9 cellular contexts compared by ENCODE assay signal in the genomic region with DNA sequence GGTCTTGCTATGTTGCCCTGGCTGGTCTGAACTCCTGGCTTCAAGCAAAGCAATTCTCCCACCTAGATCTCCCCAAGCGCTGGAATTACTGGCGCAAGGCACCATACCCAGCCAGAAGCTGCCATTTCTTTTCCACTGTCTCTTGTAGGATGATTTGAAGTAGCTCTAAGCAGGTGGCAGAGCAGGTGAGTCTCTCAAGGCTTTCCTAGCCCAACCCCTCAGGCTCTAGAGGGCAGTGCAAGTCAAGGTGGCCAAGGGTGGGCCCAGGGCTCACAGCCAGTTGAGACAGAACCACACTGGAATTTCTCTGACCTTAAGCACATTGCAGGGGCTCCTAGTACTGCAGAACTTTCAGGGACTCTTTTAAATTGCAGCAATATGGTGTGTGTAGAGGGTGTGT. TPM values are rescaled to one million over a fixed set of nuclear protein-coding genes. Genes with fewer than 3 reads are reported as not detected.
A peak's percentile ranks its signal among the peaks of the same experiment; 100 is the strongest.
DNase-seq lines count a peak whose midpoint lies in the region; ATAC-seq and TF ChIP-seq lines count a peak whose summit lies in the region.
"Had no signal": no experiment of that assay in that cellular context is flagged by ENCODE, and none has a peak within 500 bp of the region (broad histone marks: within the 10 kb centered on the region; RNA-seq: fewer than 3 reads in every experiment).

No MANE protein-coding gene starts in this region.

- TF ChIP-seq RAD21 in HCT116 (IDR thresholded peaks at IDR 0.05; ENCODE audit: low read depth): peak; percentile 90

- H3K4me2 ChIP-seq in HCT116 (ENCODE audit: low read length) (no peak overlapping the region), smooth muscle cell (no peak overlapping the region)

- peaks cover 0 to 24% of the 10 kb centered on the region in 2 experiments; a peak in 2 of 4 replicates for H3K4me1 ChIP-seq in HCT116 (ENCODE audit: control insufficient read depth in 1 of 2, insufficient read depth in 2 of 2, low read length in 2 of 2)
- peaks cover 18% of the 10 kb centered on the region for H3K4me1 ChIP-seq in adipocyte (ENCODE audit: control insufficient read depth, insufficient read depth, low read length)
- peaks cover 0 to 9% of the 10 kb centered on the region in 2 donors for H3K4me1 ChIP-seq in left lung
- peaks cover 6% of the 10 kb centered on the region for H3K4me1 ChIP-seq in smooth muscle cell (ENCODE audit: low read depth)

- H3K4me3 ChIP-seq in BJ (ENCODE audit: low read depth, low read length) (no peak overlapping the region), HCT116 (replicated peaks in 1 of 2; ENCODE audit: low read depth in 1 of 2, low read length in 2 of 2) (no peak overlapping the region), adipocyte (ENCODE audit: low read length) (no peak overlapping the region), left lung (no peak overlapping the region), smooth muscle cell (no peak overlapping the region)
- H3K4me3 ChIP-seq: adrenal gland had no signal

- 29% methylated on average over 2 of the region's 2 CpGs for WGBS in smooth muscle cell (ENCODE audit: low lambda C conversion rate)

- H3K9me3 ChIP-seq in HCT116 (ENCODE audit: control insufficient read depth in 1 of 2, insufficient read depth in 1 of 2, low read depth in 1 of 2, low read length in 2 of 2) (no peaks in the 10 kb centered on the region), adipocyte (ENCODE audit: control insufficient read depth, low read length) (no peaks in the 10 kb centered on the region), left lung (no peaks in the 10 kb centered on the region), smooth muscle cell (replicated peaks; ENCODE audit: low read depth) (no peaks in the 10 kb centered on the region)
- H3K9me3 ChIP-seq: adrenal gland had no signal

- TF ChIP-seq POLR2A in HCT116 (IDR thresholded peaks at IDR 0.05; ENCODE audit: borderline replicate concordance, extremely low read depth, insufficient read depth, insufficient read length): no peak

- CTCF ChIA-PET in BJ (lab: Yijun Ruan, JAX): interaction anchor here (0.9 to 1.4 kb wide), 3 partner anchors 10 to 283 kb away, joined by 3 to 7 read pairs (median 5); a partner anchor contains a TSS
- CTCF ChIA-PET in HCT116 (lab: Charles Lee): interaction anchor here (0.8 to 2.0 kb wide), 7 partner anchors 9 to 218 kb away, joined by 3 to 15 read pairs (median 6); a partner anchor contains a TSS

- H3K9me2 ChIP-seq in HCT116 (ENCODE audit: insufficient read depth): no peaks in the 10 kb centered on the region

- H4K20me1 ChIP-seq in HCT116 (ENCODE audit: insufficient read depth) (no peaks in the 10 kb centered on the region), smooth muscle cell (ENCODE audit: low read depth) (no peaks in the 10 kb centered on the region)

- intact Hi-C loops in HCT116 (cut with micrococcal nuclease) (loop anchor here (1.0 kb wide), 1 partner anchor 217 kb away; no protein-coding TSS in a partner anchor), left lung (cut with DNase I) (no loop called here)

- H3K27me3 ChIP-seq in BJ (ENCODE audit: control insufficient read depth, insufficient read depth, low read length): no peaks in the 10 kb centered on the region
- no peaks in the 10 kb centered on the region for H3K27me3 ChIP-seq in HCT116 (ENCODE audit: insufficient read depth, low read length)
- no peaks in the 10 kb centered on the region for H3K27me3 ChIP-seq in adipocyte (replicated peaks; ENCODE audit: control insufficient read depth, insufficient read depth, low read length)
- H3K27me3 ChIP-seq in left lung: no peaks in the 10 kb centered on the region
- H3K27me3 ChIP-seq in smooth muscle cell (ENCODE audit: low read depth): no peaks in the 10 kb centered on the region
- H3K27me3 ChIP-seq: adrenal gland had no signal

- H2AFZ ChIP-seq in HCT116 (ENCODE audit: low read depth, low read length, poor library complexity, severe bottlenecking) (peak overlapping the region; percentile 26), smooth muscle cell (ENCODE audit: low read depth) (no peak overlapping the region)

- TF ChIP-seq CTCF in BJ (IDR thresholded peaks at IDR 0.05; ENCODE audit: insufficient read depth, low read depth, low read length) (peak; percentile 19; the same call in 1 of the 2 replicates), HCT116 (IDR thresholded peaks at IDR 0.05 in 2 of 3, conservative IDR thresholded peaks at IDR 0.05 in 1 of 3; ENCODE audit: borderline replicate concordance in 1 of 3, insufficient read depth in 1 of 3, low read depth in 2 of 3, low read length in 2 of 3) (peak; percentile 51 to 74 (median 54); a peak in 5 of 6 replicates), left lung (IDR thresholded peaks at IDR 0.05) (no peak), smooth muscle cell (IDR thresholded peaks at IDR 0.05; ENCODE audit: borderline replicate concordance, insufficient read depth, poor library complexity, severe bottlenecking) (no peak)

- POLR2A ChIA-PET in BJ (lab: Charles Lee): no interaction called here
- POLR2A ChIA-PET in HCT116 (lab: Charles Lee): interaction anchor here (1.0 to 1.7 kb wide), 3 partner anchors 9 to 149 kb away, joined by 3 to 12 read pairs (median 3); a partner anchor contains a TSS

- BruUV-seq in HCT116 (replicated peaks; lab: Mats Ljungman, UMichigan): no TSS peak

- no peaks in the 10 kb centered on the region for H3K36me3 ChIP-seq in BJ (ENCODE audit: control insufficient read depth, insufficient read depth, low read length)
- no peaks in the 10 kb centered on the region for H3K36me3 ChIP-seq in HCT116 (ENCODE audit: control insufficient read depth in 1 of 2, insufficient read depth in 2 of 2, low read length in 2 of 2)
- H3K36me3 ChIP-seq in adipocyte (ENCODE audit: control insufficient read depth, insufficient read depth, low read length, severe bottlenecking): no peaks in the 10 kb centered on the region
- no peaks in the 10 kb centered on the region for H3K36me3 ChIP-seq in left lung
- H3K36me3 ChIP-seq in smooth muscle cell (ENCODE audit: low read depth): no peaks in the 10 kb centered on the region
- H3K36me3 ChIP-seq: adrenal gland had no signal

- no peaks in the 10 kb centered on the region for H3K79me2 ChIP-seq in HCT116 (ENCODE audit: insufficient read depth, low read length)
- no peaks in the 10 kb centered on the region for H3K79me2 ChIP-seq in smooth muscle cell (ENCODE audit: low read depth)

- no peaks in the 10 kb centered on the region for H3F3A ChIP-seq in smooth muscle cell (ENCODE audit: low read depth)

- H3K27ac ChIP-seq in HCT116 (ENCODE audit: low read depth, low read length) (no peak overlapping the region), left lung (no peak overlapping the region), smooth muscle cell (ENCODE audit: low read depth) (no peak overlapping the region)

- RAD21 ChIA-PET in HCT116 (lab: Charles Lee; ENCODE audit: low non-redundant PET in 1 of 2, low total read pairs in 2 of 2, uncharacterized antibody in 2 of 2, unreplicated experiment in 2 of 2): interaction anchor here (0.6 to 1.5 kb wide), 3 partner anchors 14 to 217 kb away, joined by 3 to 6 read pairs (median 6); no protein-coding TSS in a partner anchor

- DNase-seq in BJ (ENCODE audit: low read depth) (no peak), HCT116 (ENCODE audit: low read depth, low spot score) (peak; percentile 52), adipocyte (ENCODE audit: low read depth) (no peak), left lung (no peak), smooth muscle cell (lab: John Stamatoyannopoulos, UW; ENCODE audit: unreplicated experiment) (no peak)
- DNase-seq in stimulated activated naive CD4-positive, alpha-beta T cell (lab: John Stamatoyannopoulos, UW): no peak

- ATAC-seq in HCT116 (peak; percentile 93), left lung (peak; percentile 90), GM18907 (IDR thresholded peaks at IDR 0.05; ENCODE audit: unreplicated experiment) (no peak), HG02763 (IDR thresholded peaks at IDR 0.05; ENCODE audit: unreplicated experiment) (no peak)

- no peak overlapping the region for H3K9ac ChIP-seq in HCT116 (ENCODE audit: low read length)
- H3K9ac ChIP-seq in adipocyte (ENCODE audit: low read length): peak overlapping the region; percentile 42
- no peak overlapping the region for H3K9ac ChIP-seq in smooth muscle cell (ENCODE audit: low read depth)

TF ChIP-seq in HCT116, 20 proteins besides CTCF, POLR2A, EP300 and RAD21:
- no peak for TF ChIP-seq EZH2 (IDR thresholded peaks at IDR 0.05)
- peak; percentile 15 for TF ChIP-seq YY1 (IDR thresholded peaks at IDR 0.05; ENCODE audit: extremely low read depth, insufficient replicate concordance, low read depth, low read length)

RNA-seq across cellular contexts. Expression of a gene that starts 15.6 kb away (rescaled TPM):
- polyA plus RNA-seq in BJ (2011; rRNA removed) (71.4 and 144 TPM in 2 replicates), smooth muscle cell (32.1 and 53.0 TPM in 2 replicates)
- polyA minus RNA-seq in BJ (2011; rRNA and poly(A)+ RNA removed): 61.3 and 87.1 TPM in 2 replicates
- total RNA-seq in HCT116 (2021; ENCODE audit: unreplicated experiment) (99.9 TPM), left lung (100 to 1,000 TPM in 1 of 2 donors, 10 to 100 TPM in 1; 87.9 to 116 TPM), smooth muscle cell (61.6 and 65.2 TPM in 2 replicates)
- 45.8 and 46.7 TPM in 2 replicates for polyA plus RNA-seq in HCT116 (2012)

RNA-seq across cellular contexts. Expression of a gene that starts 25.3 kb away (rescaled TPM):
- polyA plus RNA-seq in BJ (2011; rRNA removed) (11.2 and 29.5 TPM in 2 replicates), smooth muscle cell (4.5 and 4.6 TPM in 2 replicates)
- polyA minus RNA-seq in BJ (2011; rRNA and poly(A)+ RNA removed): 11.3 and 17.8 TPM in 2 replicates
- total RNA-seq in HCT116 (2021; ENCODE audit: unreplicated experiment) (11.3 TPM), left lung (10 to 100 TPM; 17.1 to 23.4 TPM), smooth muscle cell (3.9 TPM in 2 replicates)
- 6.8 and 9.0 TPM in 2 replicates for polyA plus RNA-seq in HCT116 (2012)

RNA-seq across cellular contexts. Expression of a gene that starts 32.2 kb away (rescaled TPM):
- polyA plus RNA-seq in BJ (2011; rRNA removed): 6.3 and 9.1 TPM in 2 replicates
- 0.93 and 2.9 TPM in 2 replicates for polyA minus RNA-seq in BJ (2011; rRNA and poly(A)+ RNA removed)
- total RNA-seq in HCT116 (2021; ENCODE audit: unreplicated experiment): 4.8 TPM
- polyA plus RNA-seq in HCT116 (2012): 7.7 and 8.2 TPM in 2 replicates
- total RNA-seq in left lung: 1 to 10 TPM; 5.9 to 8.8 TPM
- 10.9 and 16.1 TPM in 2 replicates for total RNA-seq in smooth muscle cell
- polyA plus RNA-seq in smooth muscle cell: 19.3 and 21.6 TPM in 2 replicates

RNA-seq across cellular contexts. Expression of a gene that starts 42.2 kb away (rescaled TPM):
- polyA plus RNA-seq in BJ (2011; rRNA removed): 43.3 and 57.2 TPM in 2 replicates
- 16.7 and 20.2 TPM in 2 replicates for polyA minus RNA-seq in BJ (2011; rRNA and poly(A)+ RNA removed)
- total RNA-seq in HCT116 (2021; ENCODE audit: unreplicated experiment): 11.9 TPM
- 8.0 and 11.1 TPM in 2 replicates for polyA plus RNA-seq in HCT116 (2012)
- total RNA-seq in left lung: 10 to 100 TPM; 37.2 to 41.5 TPM
- 4.3 and 11.0 TPM in 2 replicates for total RNA-seq in smooth muscle cell
- 12.8 and 13.6 TPM in 2 replicates for polyA plus RNA-seq in smooth muscle cell

RNA-seq across cellular contexts. Expression of a gene that starts 42.7 kb away (rescaled TPM):
- 549 and 615 TPM in 2 replicates for polyA plus RNA-seq in BJ (2011; rRNA removed)
- 619 and 769 TPM in 2 replicates for polyA minus RNA-seq in BJ (2011; rRNA and poly(A)+ RNA removed)
- total RNA-seq in HCT116 (2021; ENCODE audit: unreplicated experiment): 497 TPM
- 389 and 390 TPM in 2 replicates for polyA plus RNA-seq in HCT116 (2012)
- 100 to 1,000 TPM; 480 to 625 TPM for total RNA-seq in left lung
- 530 and 556 TPM in 2 replicates for total RNA-seq in smooth muscle cell
- polyA plus RNA-seq in smooth muscle cell: 440 and 447 TPM in 2 replicates

Comparison
In these comparisons a context has a peak if more than half of its experiments do, and no peak if none do; other contexts are left out.
1. CTCF ChIP-seq: peak in BJ (single experiment) and HCT116 (3 of 3); none in left lung (0 of 2) and smooth muscle cell (single experiment).
2. ATAC-seq: peak in HCT116 (single experiment) and left lung (single experiment); none in GM18907 (single experiment) and HG02763 (single experiment).